22 cellular contexts compared by ENCODE assay signal in genomic region chr6:84512396-84512795, GRCh38.
DNase-seq lines count a peak whose midpoint lies in the region; ATAC-seq and TF ChIP-seq lines count a peak whose summit lies in the region.
"Had no signal": no experiment of that assay in that cellular context is flagged by ENCODE, and none has a peak within 500 bp of the region (broad histone marks: within the 10 kb centered on the region; RNA-seq: fewer than 3 reads in every experiment).

No MANE protein-coding gene starts in this region.

- TF ChIP-seq CTCF in fibroblast of villous mesenchyme (IDR thresholded peaks at IDR 0.05; ENCODE audit: insufficient read depth, low read depth, low read length) (no peak), mammary epithelial cell (conservative IDR thresholded peaks at IDR 0.05 in 1 of 2, IDR thresholded peaks at IDR 0.05 in 1 of 2; ENCODE audit: extremely low read depth in 1 of 2, insufficient read depth in 1 of 2, low read depth in 1 of 2, low read length in 2 of 2) (no peak)

- no peak overlapping the region for H3K4me3 ChIP-seq in fibroblast of villous mesenchyme (ENCODE audit: low read depth, low read length)
- H3K4me3 ChIP-seq in mammary epithelial cell (replicated peaks in 1 of 3; ENCODE audit: insufficient read depth in 1 of 3, low read depth in 2 of 3, low read length in 3 of 3): no peak overlapping the region
- H3K4me3 ChIP-seq: HAP-1, SJSA1 had no signal

- in situ Hi-C loops in mammary epithelial cell (cut with MboI; ENCODE audit: low sequenced_read_pairs in 2 of 2): no loop called here

- intact Hi-C loops in mammary epithelial cell (cut with micrococcal nuclease): no loop called here

- no peak overlapping the region for H3K4me2 ChIP-seq in mammary epithelial cell (ENCODE audit: insufficient read depth, low read depth, low read length)

- BruUV-seq in mammary epithelial cell (replicated peaks; lab: Mats Ljungman, UMichigan): no TSS peak

- H2AFZ ChIP-seq in mammary epithelial cell (ENCODE audit: low read depth, low read length): no peak overlapping the region

- H3K36me3 ChIP-seq in mammary epithelial cell (ENCODE audit: insufficient read depth, low read length): no peaks in the 10 kb centered on the region
- H3K36me3 ChIP-seq: BE2C, HAP-1, SJSA1 had no signal

- H3K9me3 ChIP-seq in mammary epithelial cell (replicated peaks; ENCODE audit: insufficient read depth, low read length): no peaks in the 10 kb centered on the region
- H3K9me3 ChIP-seq: BE2C, HAP-1, SJSA1 had no signal

- H4K20me1 ChIP-seq in mammary epithelial cell (ENCODE audit: insufficient read depth, low read length): no peaks in the 10 kb centered on the region

- H3K27me3 ChIP-seq in mammary epithelial cell (ENCODE audit: insufficient read depth, low read length): peaks cover 8% of the 10 kb centered on the region
- H3K27me3 ChIP-seq: BE2C, SJSA1 had no signal

- dilution Hi-C loops in mammary epithelial cell (cut with HindIII; ENCODE audit: low sequenced_read_pairs): no loop called here

- ATAC-seq in GM18861 (IDR thresholded peaks at IDR 0.05; ENCODE audit: unreplicated experiment) (no peak), GM18517 (IDR thresholded peaks at IDR 0.05; ENCODE audit: unreplicated experiment) (no peak)

- CTCF ChIA-PET in mammary epithelial cell (lab: Charles Lee; ENCODE audit: low non-redundant PET): no interaction called here

- WGBS in mammary epithelial cell (ENCODE audit: low coverage, missing lambda C conversion rate): 48% methylated on average over 2 of the region's 2 CpGs

- H3K27ac ChIP-seq in mammary epithelial cell (ENCODE audit: insufficient read depth, low read depth, low read length): no peak overlapping the region
- H3K27ac ChIP-seq: HL-60, SJSA1 had no signal

- H3K79me2 ChIP-seq in mammary epithelial cell (ENCODE audit: insufficient read depth, low read length): no peaks in the 10 kb centered on the region

- H3K4me1 ChIP-seq in mammary epithelial cell (ENCODE audit: insufficient read depth, low read length): no peaks in the 10 kb centered on the region
- H3K4me1 ChIP-seq: BE2C, HAP-1 had no signal

- DNase-seq in NCI-H226 (peak; percentile 70), fibroblast of gingiva (ENCODE audit: low read depth) (peak; percentile 37), fibroblast of villous mesenchyme (ENCODE audit: low read depth) (peak; percentile 40), HK-2 (ENCODE audit: unreplicated experiment) (no peak), mammary epithelial cell (no peak)
- DNase-seq: BE2C, DMS153, DND-41, GOT3, HFFc6, NCI-H1048, NCI-H1417, NCI-H1694, NCI-H2029 treated with DMSO at 0.1 percent for 48 hours, NCI-H526 treated with DMSO at 0.1 percent for 48 hours, Right ventricle myocardium superior, RPMI8226 had no signal

- H3K9ac ChIP-seq in mammary epithelial cell (ENCODE audit: insufficient read depth, low read length): no peak overlapping the region

Comparison
In these comparisons a context has a peak if more than half of its experiments do, and no peak if none do; other contexts are left out.
1. DNase-seq: peak in NCI-H226 (single experiment), fibroblast of gingiva (single experiment) and fibroblast of villous mesenchyme (single experiment); none in HK-2 (single experiment) and mammary epithelial cell (single experiment).